10 cellular contexts compared by ENCODE assay signal in genomic region chr21:41361053-41361785, GRCh38. TPM values are rescaled to one million over a fixed set of nuclear protein-coding genes. Genes with fewer than 3 reads are reported as not detected.
DNase-seq lines count a peak whose midpoint lies in the region; ATAC-seq and TF ChIP-seq lines count a peak whose summit lies in the region.
"Had no signal": no experiment of that assay in that cellular context is flagged by ENCODE, and none has a peak within 500 bp of the region (broad histone marks: within the 10 kb centered on the region; RNA-seq: fewer than 3 reads in every experiment).

No MANE protein-coding gene starts in this region.

- H3K9me3 ChIP-seq in CD4-positive, CD25-positive, alpha-beta regulatory T cell (ENCODE audit: control insufficient read depth in 2 of 2, low read length in 2 of 2): no peaks in the 10 kb centered on the region
- H3K9me3 ChIP-seq in neuronal stem cell (replicated peaks in 1 of 2; ENCODE audit: control insufficient read depth in 2 of 2, insufficient read depth in 1 of 2, low read depth in 1 of 2, low read length in 2 of 2) (no peaks in the 10 kb centered on the region), MG63 (no peaks in the 10 kb centered on the region)

- peaks cover 0 to 1% (median 0%) of the 10 kb centered on the region in 7 donors for H3K9me3 Mint-ChIP-seq in CD4-positive, CD25-positive, alpha-beta regulatory T cell

- no peak overlapping the region for H2AFZ ChIP-seq in neuronal stem cell (ENCODE audit: low read length)

- no peak overlapping the region for H3K9ac ChIP-seq in neuronal stem cell (ENCODE audit: low read depth, low read length, poor library complexity)

- H2BK15ac ChIP-seq in neuronal stem cell (ENCODE audit: low read length): peak overlapping the region; percentile 30

- no peak for DNase-seq in CD4-positive, CD25-positive, alpha-beta regulatory T cell
- DNase-seq in HFF-Myc (ENCODE audit: extremely low read depth, low read depth) (no peak), coronary artery (ENCODE audit: low spot score) (peak; percentile 72), neuronal stem cell (ENCODE audit: low spot score) (no peak), NCI-H1092 (lab: John Stamatoyannopoulos, UW) (no peak), MG63 (no peak), NCI-H2081 treated with DMSO at 0.1 percent for 48 hours (lab: John Stamatoyannopoulos, UW) (no peak)
- DNase-seq: NCI-H1417 treated with DMSO at 0.1 percent for 48 hours had no signal

- no peak overlapping the region for H3K4me2 ChIP-seq in neuronal stem cell (ENCODE audit: insufficient read depth, low read length, poor library complexity, severe bottlenecking)

- H2AK5ac ChIP-seq in neuronal stem cell (ENCODE audit: low read depth, low read length): no peak overlapping the region

- peak overlapping the region; percentile 98 for H3K27ac ChIP-seq in CD4-positive, CD25-positive, alpha-beta regulatory T cell (ENCODE audit: insufficient read depth, low read length, poor library complexity, severe bottlenecking)
- H3K27ac ChIP-seq in coronary artery (peak overlapping the region in 1 of 2 donors; percentile 91), neuronal stem cell (replicated peaks; ENCODE audit: low read length) (no peak overlapping the region)

- H2BK5ac ChIP-seq in neuronal stem cell (ENCODE audit: low read length): no peak overlapping the region

- no peaks in the 10 kb centered on the region for H3K79me1 ChIP-seq in neuronal stem cell (ENCODE audit: low read depth, low read length)

- no peaks in the 10 kb centered on the region for H3K27me3 ChIP-seq in CD4-positive, CD25-positive, alpha-beta regulatory T cell (ENCODE audit: control insufficient read depth, insufficient read depth, low read length)
- H3K27me3 ChIP-seq in neuronal stem cell (ENCODE audit: control insufficient read depth in 3 of 3, insufficient read depth in 3 of 3, low read depth in 1 of 3, low read length in 3 of 3) (no peaks in the 10 kb centered on the region), MG63 (peaks cover 2% of the 10 kb centered on the region; the same call in 1 of the 2 replicates)

- H3K4me3 ChIP-seq in CD4-positive, CD25-positive, alpha-beta regulatory T cell (ENCODE audit: low read depth, low read length): peak overlapping the region; percentile 89
- H3K4me3 ChIP-seq in HFF-Myc (replicated peaks; ENCODE audit: low read depth, low read length) (peak overlapping the region; percentile 40; the same call in 1 of the 2 replicates), coronary artery (peak overlapping the region; percentile 67), neuronal stem cell (ENCODE audit: low read length in 2 of 2) (no peak overlapping the region), MG63 (no peak overlapping the region)

- no peak overlapping the region for H3K23ac ChIP-seq in neuronal stem cell (ENCODE audit: low read depth, low read length, poor library complexity)

- H3K4me1 Mint-ChIP-seq in CD4-positive, CD25-positive, alpha-beta regulatory T cell: peaks cover 11 to 56% (median 28%) of the 10 kb centered on the region in 4 donors

- H4K8ac ChIP-seq in neuronal stem cell (ENCODE audit: low read depth, low read length): no peak overlapping the region

- peaks cover 15% of the 10 kb centered on the region for H3K36me3 Mint-ChIP-seq in CD4-positive, CD25-positive, alpha-beta regulatory T cell

- peak overlapping the region; percentile 30 for H2BK120ac ChIP-seq in neuronal stem cell (ENCODE audit: low read depth, low read length)

- peaks cover 5% of the 10 kb centered on the region for H3K36me3 ChIP-seq in CD4-positive, CD25-positive, alpha-beta regulatory T cell (ENCODE audit: control insufficient read depth, insufficient read depth, low read length)
- H3K36me3 ChIP-seq in neuronal stem cell (replicated peaks in 1 of 2; ENCODE audit: control insufficient read depth in 2 of 2, insufficient read depth in 2 of 2, low read length in 2 of 2): no peaks in the 10 kb centered on the region
- H3K36me3 ChIP-seq in MG63: no peaks in the 10 kb centered on the region

- no peak overlapping the region for H3K18ac ChIP-seq in neuronal stem cell (ENCODE audit: low read length)

- H3K27me3 Mint-ChIP-seq in CD4-positive, CD25-positive, alpha-beta regulatory T cell: peaks cover 21% of the 10 kb centered on the region

- peak overlapping the region; percentile 17 to 98 (median 95) for H3K4me3 Mint-ChIP-seq in CD4-positive, CD25-positive, alpha-beta regulatory T cell

- no peak overlapping the region for H3K14ac ChIP-seq in neuronal stem cell (ENCODE audit: low read length)

- H4K91ac ChIP-seq in neuronal stem cell (ENCODE audit: low read depth, low read length, poor library complexity): no peak overlapping the region

- ATAC-seq in CD4-positive, CD25-positive, alpha-beta regulatory T cell (ENCODE audit: low read depth in 2 of 2): no peak
- no peak for ATAC-seq in GM18519 (IDR thresholded peaks at IDR 0.05; ENCODE audit: low FRiP score, unreplicated experiment)

- H3K4ac ChIP-seq in neuronal stem cell (ENCODE audit: low read length): no peak overlapping the region

- TF ChIP-seq CTCF in HFF-Myc (IDR thresholded peaks at IDR 0.05; ENCODE audit: low read depth, low read length, missing control alignments) (no peak), coronary artery (IDR thresholded peaks at IDR 0.05) (no peak)

- H3K27ac Mint-ChIP-seq in CD4-positive, CD25-positive, alpha-beta regulatory T cell: peak overlapping the region; percentile 100

- WGBS in neuronal stem cell (ENCODE audit: extremely low coverage in 2 of 2, insufficient read length in 2 of 2, insufficient replicate concordance in 1 of 2), 2 donors: no CpG with 5 or more reads among the region's 16 CpGs

- no peak overlapping the region for H2BK12ac ChIP-seq in neuronal stem cell (ENCODE audit: low read length)

- peaks cover 37% of the 10 kb centered on the region for H3K4me1 ChIP-seq in CD4-positive, CD25-positive, alpha-beta regulatory T cell (ENCODE audit: control insufficient read depth, insufficient read depth, low read length, poor library complexity, severe bottlenecking)
- H3K4me1 ChIP-seq in neuronal stem cell (ENCODE audit: control insufficient read depth in 2 of 2, insufficient read depth in 1 of 2, low read depth in 1 of 2, low read length in 2 of 2): peaks cover 0 to 2% of the 10 kb centered on the region in 2 donors

RNA-seq across cellular contexts. Expression of gene MX2, which starts 0.6 kb away (rescaled TPM):
- 119 TPM for total RNA-seq in CD4-positive, CD25-positive, alpha-beta regulatory T cell
- polyA plus RNA-seq in CD4-positive, CD25-positive, alpha-beta regulatory T cell: 10 to 100 TPM; 34.8 to 52.7 (median 44.0) TPM
- polyA plus RNA-seq in neuronal stem cell (2013, experiment 1 of 2): 3.2 TPM
- 3.5 TPM for polyA plus RNA-seq in neuronal stem cell (2013, experiment 2 of 2)
- total RNA-seq in MG63 (2014; rRNA removed; shearing (Covaris generic); ENCODE audit: low replicate concordance): 2.8 and 3.2 TPM in 2 replicates

RNA-seq across cellular contexts. Expression of gene FAM3B, which starts 44.6 kb away (rescaled TPM):
- not detected for total RNA-seq in CD4-positive, CD25-positive, alpha-beta regulatory T cell
- not detected for polyA plus RNA-seq in CD4-positive, CD25-positive, alpha-beta regulatory T cell
- polyA plus RNA-seq in neuronal stem cell (2013, experiment 1 of 2): not detected
- not detected for polyA plus RNA-seq in neuronal stem cell (2013, experiment 2 of 2)
- not detected in 2 replicates for total RNA-seq in MG63 (2014; rRNA removed; shearing (Covaris generic); ENCODE audit: low replicate concordance)
- total RNA-seq: dermis microvascular lymphatic vessel endothelial cell had no signal

Comparison
In these comparisons a context has a peak if more than half of its experiments do, and no peak if none do; other contexts are left out.
1. H3K4me3 ChIP-seq: peak in CD4-positive, CD25-positive, alpha-beta regulatory T cell (single experiment), HFF-Myc (single experiment) and coronary artery (single experiment); none in neuronal stem cell (0 of 2) and MG63 (single experiment).
2. RNA of gene MX2, which starts 0.6 kb away (total RNA-seq): 119 TPM in CD4-positive, CD25-positive, alpha-beta regulatory T cell (single experiment); 2.8 to 3.2 TPM in MG63; every median in the first group is over 10 times any median in the second.